8 cellular contexts compared by ENCODE assay signal in genomic region chr3:185353823-185354614, GRCh38. TPM values are rescaled to one million over a fixed set of nuclear protein-coding genes. Genes with fewer than 3 reads are reported as not detected.
DNase-seq lines count a peak whose midpoint lies in the region; ATAC-seq lines count a peak whose summit lies in the region.

No MANE protein-coding gene starts in this region.

- ATAC-seq in GM19438 (IDR thresholded peaks at IDR 0.05; ENCODE audit: low read depth, unreplicated experiment) (peak; percentile 100), HG03442 (IDR thresholded peaks at IDR 0.05; ENCODE audit: unreplicated experiment) (peak; percentile 99)

- H3K18ac ChIP-seq in mesenchymal stem cell (ENCODE audit: low read depth in 1 of 2, low read length in 2 of 2): no peak overlapping the region

- 24% methylated on average over 12 of the region's 13 CpGs for WGBS in mesenchymal stem cell

- peaks cover 15 to 52% of the 10 kb centered on the region in 2 donors for H3K27me3 Mint-ChIP-seq in CD8-positive, alpha-beta memory T cell

- H2AFZ ChIP-seq in mesenchymal stem cell (ENCODE audit: low read depth, low read length): no peak overlapping the region

- CTCF ChIA-PET in CD8-positive, alpha-beta memory T cell (lab: Charles Lee): interaction anchor here (1.0 kb wide), 2 partner anchors 8 to 10 kb away, joined by 3 to 5 read pairs; no protein-coding TSS in a partner anchor

- no peak overlapping the region for H3K4ac ChIP-seq in mesenchymal stem cell (ENCODE audit: low read depth in 1 of 2, low read length in 2 of 2)

- H3K23ac ChIP-seq in mesenchymal stem cell (ENCODE audit: low read length in 2 of 2): no peak overlapping the region

- no peaks in the 10 kb centered on the region for H3K9me3 ChIP-seq in CD8-positive, alpha-beta memory T cell (ENCODE audit: low read length)
- H3K9me3 ChIP-seq in mesenchymal stem cell (ENCODE audit: control insufficient read depth, low read length): no peaks in the 10 kb centered on the region

- H2BK15ac ChIP-seq in mesenchymal stem cell (ENCODE audit: low read depth, poor library complexity, severe bottlenecking): no peak overlapping the region

- H3K27me3 ChIP-seq in CD8-positive, alpha-beta memory T cell (ENCODE audit: insufficient read depth, low read length, poor library complexity, severe bottlenecking): no peaks in the 10 kb centered on the region
- no peaks in the 10 kb centered on the region for H3K27me3 ChIP-seq in mesenchymal stem cell (ENCODE audit: control insufficient read depth in 1 of 2, insufficient read depth in 1 of 2, low read length in 2 of 2)

- no peak overlapping the region for H4K91ac ChIP-seq in mesenchymal stem cell (ENCODE audit: low read length)

- no peaks in the 10 kb centered on the region for H3K36me3 ChIP-seq in CD8-positive, alpha-beta memory T cell (ENCODE audit: insufficient read depth, low read length)
- H3K36me3 ChIP-seq in mesenchymal stem cell (ENCODE audit: control insufficient read depth in 1 of 2, insufficient read depth in 2 of 2, low read depth in 1 of 2, low read length in 2 of 2): no peaks in the 10 kb centered on the region

- no peak overlapping the region for H2BK120ac ChIP-seq in mesenchymal stem cell (ENCODE audit: low read depth, low read length)

- H3K27ac Mint-ChIP-seq in CD8-positive, alpha-beta memory T cell: no peak overlapping the region

- DNase-seq in CD8-positive, alpha-beta memory T cell: peak; percentile 22 to 69 (median 36)
- DNase-seq in NCI-H446 treated with DMSO at 0.1 percent for 48 hours (lab: John Stamatoyannopoulos, UW) (peak; percentile 75), dermis blood vessel endothelial cell (peak; percentile 80), mesenchymal stem cell (peak; percentile 60)
- DNase-seq in activated CD4-positive, alpha-beta T cell treated with anti-CD3 and anti-CD28 coated beads for 24 hours (ENCODE audit: low read depth in 2 of 2): peak; percentile 49 to 64
- DNase-seq in stimulated activated CD8-positive, alpha-beta memory T cell treated with anti-CD3 and anti-CD28 coated beads, Interleukin-4, amount 100 ng/mL, for 48 hours: peak; percentile 84

- H3K27ac ChIP-seq in CD8-positive, alpha-beta memory T cell (ENCODE audit: low read depth, low read length): no peak overlapping the region
- no peak overlapping the region for H3K27ac ChIP-seq in mesenchymal stem cell (ENCODE audit: low read length, poor library complexity, severe bottlenecking)

- no peak overlapping the region for H3K4me3 Mint-ChIP-seq in CD8-positive, alpha-beta memory T cell

- H2BK5ac ChIP-seq in mesenchymal stem cell (ENCODE audit: low read depth, low read length, poor library complexity, severe bottlenecking): no peak overlapping the region

- H3K79me1 ChIP-seq in mesenchymal stem cell (replicated peaks; ENCODE audit: low read length, poor library complexity, severe bottlenecking): peaks cover 11% of the 10 kb centered on the region

- POLR2A ChIA-PET in CD8-positive, alpha-beta memory T cell (lab: Charles Lee): no interaction called here

- H3K9ac ChIP-seq in mesenchymal stem cell (ENCODE audit: low read length): no peak overlapping the region

- H3K4me2 ChIP-seq in mesenchymal stem cell (ENCODE audit: low read length, poor library complexity, severe bottlenecking): no peak overlapping the region

- H4K8ac ChIP-seq in mesenchymal stem cell (ENCODE audit: low read length): no peak overlapping the region

- no peaks in the 10 kb centered on the region for H3K4me1 ChIP-seq in CD8-positive, alpha-beta memory T cell (ENCODE audit: insufficient read depth, low read length)
- no peaks in the 10 kb centered on the region for H3K4me1 ChIP-seq in mesenchymal stem cell (ENCODE audit: control insufficient read depth, insufficient read depth, low read depth, low read length)

- H3K14ac ChIP-seq in mesenchymal stem cell (ENCODE audit: low read length in 2 of 2): no peak overlapping the region

- peaks cover 0 to 2% (median 0%) of the 10 kb centered on the region in 5 donors for H3K9me3 Mint-ChIP-seq in CD8-positive, alpha-beta memory T cell

- peak overlapping the region; percentile 68 for H2AK5ac ChIP-seq in mesenchymal stem cell (ENCODE audit: low read length, severe bottlenecking)

- H3K4me1 Mint-ChIP-seq in CD8-positive, alpha-beta memory T cell: no peaks in the 10 kb centered on the region

- no peak overlapping the region for H2BK12ac ChIP-seq in mesenchymal stem cell (ENCODE audit: low read length in 2 of 2)

- no peak overlapping the region for H3K4me3 ChIP-seq in CD8-positive, alpha-beta memory T cell (ENCODE audit: low read length)
- H3K4me3 ChIP-seq in mesenchymal stem cell (ENCODE audit: insufficient read depth in 1 of 2, low read depth in 1 of 2, low read length in 2 of 2): no peak overlapping the region

- peaks cover 0 to 1% (median 0%) of the 10 kb centered on the region in 3 donors for H3K36me3 Mint-ChIP-seq in CD8-positive, alpha-beta memory T cell

RNA-seq across cellular contexts. Expression of gene MAP3K13, which starts 8.9 kb away (rescaled TPM):
- 10 to 100 TPM; 14.1 to 15.2 TPM for total RNA-seq in CD8-positive, alpha-beta memory T cell
- polyA plus RNA-seq in CD8-positive, alpha-beta memory T cell: 41.0 TPM
- 11.9 and 13.2 TPM in 2 replicates for total RNA-seq in dermis blood vessel endothelial cell
- 34.5 TPM for polyA plus RNA-seq in mesenchymal stem cell (2013, experiment 1 of 2)
- 37.7 TPM for polyA plus RNA-seq in mesenchymal stem cell (2013, experiment 2 of 2)
